In the genomic region with DNA sequence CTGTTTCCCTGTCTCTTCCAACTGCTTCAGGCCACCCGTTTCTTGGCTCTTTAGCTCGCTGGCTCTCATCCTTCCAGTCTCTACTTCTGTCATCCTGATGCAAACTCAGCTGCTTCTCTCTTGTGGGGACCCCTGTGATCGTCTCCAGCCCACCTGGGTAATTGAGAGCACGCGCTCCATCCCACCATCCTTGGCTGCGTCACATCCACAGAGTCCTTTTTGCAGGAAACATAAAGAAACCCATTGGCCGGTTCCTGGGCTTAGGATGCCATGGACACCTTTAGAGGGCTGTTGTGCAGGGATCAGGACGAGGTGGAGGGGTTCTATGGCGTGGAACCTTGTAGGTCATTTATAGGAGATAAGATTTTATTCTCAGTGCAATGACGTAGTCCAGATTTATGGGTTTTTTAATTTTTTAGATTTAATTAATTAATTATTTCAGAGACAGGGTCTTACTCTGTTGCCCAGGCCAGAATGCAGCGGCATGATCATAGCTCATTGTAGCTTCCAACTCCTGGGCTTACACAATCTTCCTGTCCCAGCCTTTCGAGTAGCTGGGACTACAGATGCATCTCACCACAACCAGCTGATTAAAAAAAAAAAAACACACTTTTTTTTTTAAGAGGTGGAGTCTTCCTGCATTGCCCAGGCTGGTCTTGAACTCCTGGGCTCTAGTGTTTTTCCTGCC, we compare ENCODE assay signal across 3 cellular contexts.
TF ChIP-seq lines count a peak whose summit lies in the region.

No MANE protein-coding gene starts in this region.

TF ChIP-seq in GM23338, 12 proteins besides CTCF, POLR2A, EP300 and RAD21:
- TF ChIP-seq, protein P1, sequence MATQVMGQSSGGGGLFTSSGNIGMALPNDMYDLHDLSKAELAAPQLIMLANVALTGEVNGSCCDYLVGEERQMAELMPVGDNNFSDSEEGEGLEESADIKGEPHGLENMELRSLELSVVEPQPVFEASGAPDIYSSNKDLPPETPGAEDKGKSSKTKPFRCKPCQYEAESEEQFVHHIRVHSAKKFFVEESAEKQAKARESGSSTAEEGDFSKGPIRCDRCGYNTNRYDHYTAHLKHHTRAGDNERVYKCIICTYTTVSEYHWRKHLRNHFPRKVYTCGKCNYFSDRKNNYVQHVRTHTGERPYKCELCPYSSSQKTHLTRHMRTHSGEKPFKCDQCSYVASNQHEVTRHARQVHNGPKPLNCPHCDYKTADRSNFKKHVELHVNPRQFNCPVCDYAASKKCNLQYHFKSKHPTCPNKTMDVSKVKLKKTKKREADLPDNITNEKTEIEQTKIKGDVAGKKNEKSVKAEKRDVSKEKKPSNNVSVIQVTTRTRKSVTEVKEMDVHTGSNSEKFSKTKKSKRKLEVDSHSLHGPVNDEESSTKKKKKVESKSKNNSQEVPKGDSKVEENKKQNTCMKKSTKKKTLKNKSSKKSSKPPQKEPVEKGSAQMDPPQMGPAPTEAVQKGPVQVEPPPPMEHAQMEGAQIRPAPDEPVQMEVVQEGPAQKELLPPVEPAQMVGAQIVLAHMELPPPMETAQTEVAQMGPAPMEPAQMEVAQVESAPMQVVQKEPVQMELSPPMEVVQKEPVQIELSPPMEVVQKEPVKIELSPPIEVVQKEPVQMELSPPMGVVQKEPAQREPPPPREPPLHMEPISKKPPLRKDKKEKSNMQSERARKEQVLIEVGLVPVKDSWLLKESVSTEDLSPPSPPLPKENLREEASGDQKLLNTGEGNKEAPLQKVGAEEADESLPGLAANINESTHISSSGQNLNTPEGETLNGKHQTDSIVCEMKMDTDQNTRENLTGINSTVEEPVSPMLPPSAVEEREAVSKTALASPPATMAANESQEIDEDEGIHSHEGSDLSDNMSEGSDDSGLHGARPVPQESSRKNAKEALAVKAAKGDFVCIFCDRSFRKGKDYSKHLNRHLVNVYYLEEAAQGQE (IDR thresholded peaks at IDR 0.05; ENCODE audit: unreplicated experiment), result no peak
- no peak for TF ChIP-seq ZNF331 (CRISPR knock-in tag; IDR thresholded peaks at IDR 0.05; ENCODE audit: low read depth)
- TF ChIP-seq NANOG (IDR thresholded peaks at IDR 0.05; ENCODE audit: borderline replicate concordance), result no peak
- no peak for TF ChIP-seq CREB1 (CRISPR knock-in tag; IDR thresholded peaks at IDR 0.05; ENCODE audit: low read depth)

TF ChIP-seq in H1, 55 proteins besides CTCF, POLR2A, EP300 and RAD21 (continued from another document):
- TF ChIP-seq SIX5 (IDR thresholded peaks at IDR 0.05; ENCODE audit: low read depth, low read length), result no peak
- TF ChIP-seq, protein P2, sequence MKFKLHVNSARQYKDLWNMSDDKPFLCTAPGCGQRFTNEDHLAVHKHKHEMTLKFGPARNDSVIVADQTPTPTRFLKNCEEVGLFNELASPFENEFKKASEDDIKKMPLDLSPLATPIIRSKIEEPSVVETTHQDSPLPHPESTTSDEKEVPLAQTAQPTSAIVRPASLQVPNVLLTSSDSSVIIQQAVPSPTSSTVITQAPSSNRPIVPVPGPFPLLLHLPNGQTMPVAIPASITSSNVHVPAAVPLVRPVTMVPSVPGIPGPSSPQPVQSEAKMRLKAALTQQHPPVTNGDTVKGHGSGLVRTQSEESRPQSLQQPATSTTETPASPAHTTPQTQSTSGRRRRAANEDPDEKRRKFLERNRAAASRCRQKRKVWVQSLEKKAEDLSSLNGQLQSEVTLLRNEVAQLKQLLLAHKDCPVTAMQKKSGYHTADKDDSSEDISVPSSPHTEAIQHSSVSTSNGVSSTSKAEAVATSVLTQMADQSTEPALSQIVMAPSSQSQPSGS (IDR thresholded peaks at IDR 0.05; ENCODE audit: low read length), result no peak
- TF ChIP-seq NRF1 (IDR thresholded peaks at IDR 0.05; ENCODE audit: low read depth, low read length), result no peak
- TF ChIP-seq TAF1 (IDR thresholded peaks at IDR 0.05; ENCODE audit: low read depth, low read length), result no peak
- no peak for TF ChIP-seq SP2 (IDR thresholded peaks at IDR 0.05; ENCODE audit: low read length)
- TF ChIP-seq GTF2F1 (IDR thresholded peaks at IDR 0.05; ENCODE audit: borderline replicate concordance, low read depth, low read length), result no peak
- no peak for TF ChIP-seq CHD1 (IDR thresholded peaks at IDR 0.05; ENCODE audit: low read depth, low read length)
- no peak for TF ChIP-seq BRCA1 (IDR thresholded peaks at IDR 0.05; ENCODE audit: low read depth, low read length)
TF ChIP-seq in H1: peak in this region for 0.

TF ChIP-seq in SK-N-SH, 30 proteins besides CTCF, POLR2A, EP300 and RAD21 (continued from another document):
- TF ChIP-seq RFX5 (IDR thresholded peaks at IDR 0.05; ENCODE audit: low read length) (no peak), FOSL2 (IDR thresholded peaks at IDR 0.05; ENCODE audit: borderline replicate concordance, low read depth) (no peak), POLR2AphosphoS5 (IDR thresholded peaks at IDR 0.05; ENCODE audit: low read depth, low read length) (no peak), SIN3A (IDR thresholded peaks at IDR 0.05; ENCODE audit: borderline replicate concordance, low read depth, low read length) (no peak), RXRA (IDR thresholded peaks at IDR 0.05; ENCODE audit: borderline replicate concordance, low read depth) (no peak), TCF12 (IDR thresholded peaks at IDR 0.05) (no peak), EZH2phosphoT487 (IDR thresholded peaks at IDR 0.05; ENCODE audit: borderline replicate concordance, low read depth) (no peak), JUND (IDR thresholded peaks at IDR 0.05) (no peak), CHD2 (IDR thresholded peaks at IDR 0.05; ENCODE audit: low read length, partially characterized antibody) (no peak), FOXJ3 (CRISPR knock-in tag; IDR thresholded peaks at IDR 0.05) (no peak), TAF1 (IDR thresholded peaks at IDR 0.05; ENCODE audit: borderline replicate concordance, low read depth, low read length) (no peak), ELF1 (IDR thresholded peaks at IDR 0.05) (no peak)
- TF ChIP-seq, protein P3, sequence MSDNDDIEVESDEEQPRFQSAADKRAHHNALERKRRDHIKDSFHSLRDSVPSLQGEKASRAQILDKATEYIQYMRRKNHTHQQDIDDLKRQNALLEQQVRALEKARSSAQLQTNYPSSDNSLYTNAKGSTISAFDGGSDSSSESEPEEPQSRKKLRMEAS (IDR thresholded peaks at IDR 0.05; ENCODE audit: low read depth), result no peak
- TF ChIP-seq, protein P4, sequence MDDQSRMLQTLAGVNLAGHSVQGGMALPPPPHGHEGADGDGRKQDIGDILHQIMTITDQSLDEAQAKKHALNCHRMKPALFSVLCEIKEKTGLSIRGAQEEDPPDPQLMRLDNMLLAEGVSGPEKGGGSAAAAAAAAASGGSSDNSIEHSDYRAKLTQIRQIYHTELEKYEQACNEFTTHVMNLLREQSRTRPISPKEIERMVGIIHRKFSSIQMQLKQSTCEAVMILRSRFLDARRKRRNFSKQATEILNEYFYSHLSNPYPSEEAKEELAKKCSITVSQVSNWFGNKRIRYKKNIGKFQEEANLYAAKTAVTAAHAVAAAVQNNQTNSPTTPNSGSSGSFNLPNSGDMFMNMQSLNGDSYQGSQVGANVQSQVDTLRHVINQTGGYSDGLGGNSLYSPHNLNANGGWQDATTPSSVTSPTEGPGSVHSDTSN (IDR thresholded peaks at IDR 0.05), result no peak
